In the genomic region with DNA sequence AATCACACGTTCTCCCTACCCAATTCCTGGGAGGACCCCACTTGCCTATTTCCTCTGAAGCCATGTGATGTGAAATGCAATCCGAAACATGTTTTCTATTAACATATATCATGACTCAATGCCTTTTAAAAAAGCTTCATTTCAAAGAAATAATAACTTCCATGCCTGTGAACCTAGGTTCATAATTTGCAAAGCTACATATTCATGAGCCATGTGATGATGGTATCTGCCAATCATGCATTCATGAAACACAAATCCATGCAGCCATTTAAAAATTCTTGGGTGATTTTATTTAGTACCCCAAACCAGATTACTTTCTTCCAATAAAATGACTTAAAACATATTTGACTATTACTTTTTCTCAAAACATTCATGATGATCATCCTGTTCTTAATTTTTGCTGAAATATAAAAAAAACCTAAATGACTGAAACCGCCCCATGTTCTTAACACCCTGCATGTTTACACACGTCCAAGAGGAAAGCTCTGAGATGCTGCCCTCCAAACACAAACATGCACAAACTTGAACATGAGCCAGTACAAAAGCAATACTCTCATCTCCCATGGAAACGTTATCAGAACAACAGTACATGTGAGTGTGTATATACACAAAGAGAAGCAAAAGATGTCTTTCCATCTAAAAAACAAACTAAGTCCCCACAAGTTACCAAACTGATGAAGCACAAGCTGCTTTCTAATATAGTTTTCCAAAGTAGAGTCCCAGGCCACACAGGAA, we compare ENCODE assay signal across 16 cellular contexts.
DNase-seq lines count a peak whose midpoint lies in the region; ATAC-seq and TF ChIP-seq lines count a peak whose summit lies in the region.
"Had no signal": no experiment of that assay in that cellular context is flagged by ENCODE, and none has a peak within 500 bp of the region (broad histone marks: within the 10 kb centered on the region; RNA-seq: fewer than 3 reads in every experiment).

No MANE protein-coding gene starts in this region.

- TF ChIP-seq EP300 in esophagus muscularis mucosa (IDR thresholded peaks at IDR 0.05) = no peak

- TF ChIP-seq CTCF in esophagus muscularis mucosa (IDR thresholded peaks at IDR 0.05) (no peak), lower lobe of right lung (IDR thresholded peaks at IDR 0.05) (no peak), thyroid gland (IDR thresholded peaks at IDR 0.05) (no peak)

- ATAC-seq in lower lobe of right lung (peak; percentile 42 to 59), HG02759 (IDR thresholded peaks at IDR 0.05; ENCODE audit: unreplicated experiment) (no peak)
- ATAC-seq in activated CD4-positive, alpha-beta T cell treated with anti-CD3 and anti-CD28 coated beads for 36 hours = no peak
- ATAC-seq: stimulated activated effector memory CD8-positive, alpha-beta T cell treated with anti-CD3 and anti-CD28 coated beads, Interleukin-12 subunit alpha, Interleukin-12 subunit beta, amount 100 ng/mL, for 72 hours had no signal

- POLR2A ChIA-PET in activated CD4-positive, alpha-beta T cell treated with anti-CD3 and anti-CD28 coated beads for 36 hours (lab: Charles Lee) = no interaction called here

- H3K27me3 ChIP-seq in esophagus muscularis mucosa (no peaks in the 10 kb centered on the region), lower lobe of right lung (ENCODE audit: low read depth) (no peaks in the 10 kb centered on the region), thyroid gland (no peaks in the 10 kb centered on the region)
- H3K27me3 ChIP-seq: pancreas, tibial artery had no signal

- CTCF ChIA-PET in activated CD4-positive, alpha-beta T cell treated with anti-CD3 and anti-CD28 coated beads for 36 hours (lab: Charles Lee) = interaction anchor here (0.7 to 1.4 kb wide), 4 partner anchors 9 to 788 kb away, joined by 3 to 5 read pairs (median 3); no protein-coding TSS in a partner anchor

- no peak overlapping the region for H3K4me3 Mint-ChIP-seq in activated T-helper 2 cell treated with anti-CD3 and anti-CD28 coated beads, Interferon-gamma antibody, Interleukin-2, Interleukin-4, amounts not matched to agents 10 μg/mL and 5 μg/mL and 100 μg/mL, durations not matched to agents 14 hours and 24 hours and 36 hours (ENCODE audit: low read depth)
- no peak overlapping the region for H3K4me3 Mint-ChIP-seq in activated CD4-positive, alpha-beta T cell treated with anti-CD3 and anti-CD28 coated beads for 36 hours
- H3K4me3 Mint-ChIP-seq: CD8-positive, alpha-beta memory T cell; stimulated activated effector memory CD8-positive, alpha-beta T cell treated with anti-CD3 and anti-CD28 coated beads, Interleukin-12 subunit alpha, Interleukin-12 subunit beta, amount 100 ng/mL, for 72 hours had no signal

- H3K27ac Mint-ChIP-seq in activated T-helper 2 cell treated with anti-CD3 and anti-CD28 coated beads, Interferon-gamma antibody, Interleukin-2, Interleukin-4, amounts not matched to agents 10 μg/mL and 5 μg/mL and 100 μg/mL, durations not matched to agents 14 hours and 24 hours and 36 hours = peak overlapping the region; percentile 18
- H3K27ac Mint-ChIP-seq in activated CD4-positive, alpha-beta T cell treated with anti-CD3 and anti-CD28 coated beads for 36 hours = no peak overlapping the region
- H3K27ac Mint-ChIP-seq: stimulated activated effector memory CD8-positive, alpha-beta T cell treated with anti-CD3 and anti-CD28 coated beads, Interleukin-12 subunit alpha, Interleukin-12 subunit beta, amount 100 ng/mL, for 72 hours had no signal

- WGBS in esophagus muscularis mucosa = 66% methylated on average over 5 of the region's 5 CpGs
- WGBS in thyroid gland, 2 donors = 58 to 68% methylated on average over 5 of the region's 5 CpGs

- peaks cover 81 to 99% (median 92%) of the 10 kb centered on the region in 4 donors for H3K4me1 ChIP-seq in esophagus muscularis mucosa
- peaks cover 59% of the 10 kb centered on the region for H3K4me1 ChIP-seq in lower lobe of right lung
- peaks cover 35 to 59% of the 10 kb centered on the region in 2 donors for H3K4me1 ChIP-seq in thyroid gland

- TF ChIP-seq POLR2A in esophagus muscularis mucosa (IDR thresholded peaks at IDR 0.05; ENCODE audit: low read depth) (no peak), thyroid gland (IDR thresholded peaks at IDR 0.05) (no peak)

- peaks cover 70% of the 10 kb centered on the region for H3K36me3 Mint-ChIP-seq in activated T-helper 2 cell treated with anti-CD3 and anti-CD28 coated beads, Interferon-gamma antibody, Interleukin-2, Interleukin-4, amounts not matched to agents 10 μg/mL and 5 μg/mL and 100 μg/mL, durations not matched to agents 14 hours and 24 hours and 36 hours (ENCODE audit: low read depth)
- H3K36me3 Mint-ChIP-seq in activated CD4-positive, alpha-beta T cell treated with anti-CD3 and anti-CD28 coated beads for 36 hours (ENCODE audit: low read depth) = peaks cover 21% of the 10 kb centered on the region

- intact Hi-C loops in activated T-helper 2 cell treated with anti-CD3 and anti-CD28 coated beads, Interferon-gamma antibody, Interleukin-2, Interleukin-4, amounts not matched to agents 10 μg/mL and 5 μg/mL and 100 μg/mL, durations not matched to agents 14 hours and 24 hours and 36 hours (cut with micrococcal nuclease) = no loop called here
- intact Hi-C loops in esophagus muscularis mucosa (cut with DNase I) = no loop called here
- intact Hi-C loops in lower lobe of right lung (cut with DNase I) = no loop called here
- intact Hi-C loops in thyroid gland (cut with DNase I) = loop anchor here (10.0 kb wide), 2 partner anchors 121 to 139 kb away; a partner anchor contains a TSS
- intact Hi-C loops in activated CD4-positive, alpha-beta T cell treated with anti-CD3 and anti-CD28 coated beads for 36 hours (cut with DNase I, micrococcal nuclease) = no loop called here

- no peak for DNase-seq in activated T-helper 2 cell treated with anti-CD3 and anti-CD28 coated beads, Interferon-gamma antibody, Interleukin-2, Interleukin-4, amounts not matched to agents 10 μg/mL and 5 μg/mL and 100 μg/mL, durations not matched to agents 14 hours and 24 hours and 36 hours (ENCODE audit: low spot score)
- no peak for DNase-seq in esophagus muscularis mucosa (ENCODE audit: extremely low spot score)
- no peak for DNase-seq in lower lobe of right lung
- no peak for DNase-seq in thyroid gland
- no peak for DNase-seq in Kasumi-1 (lab: John Stamatoyannopoulos, UW)
- no peak for DNase-seq in activated CD4-positive, alpha-beta T cell treated with anti-CD3 and anti-CD28 coated beads for 36 hours
- no peak for DNase-seq in islet precursor cell
- DNase-seq: activated CD4-positive, alpha-beta T cell treated with anti-CD3 and anti-CD28 coated beads, Interleukin-2, amount 50 U/mL, for 1 hour; CD8-positive, alpha-beta memory T cell; NCI-H1694; NCI-H82; SHP77 treated with DMSO at 0.1 percent for 48 hours had no signal

- peaks cover 31% of the 10 kb centered on the region for H3K9me3 Mint-ChIP-seq in activated T-helper 2 cell treated with anti-CD3 and anti-CD28 coated beads, Interferon-gamma antibody, Interleukin-2, Interleukin-4, amounts not matched to agents 10 μg/mL and 5 μg/mL and 100 μg/mL, durations not matched to agents 14 hours and 24 hours and 36 hours
- H3K9me3 Mint-ChIP-seq in activated CD4-positive, alpha-beta T cell treated with anti-CD3 and anti-CD28 coated beads for 36 hours (ENCODE audit: low read depth) = peaks cover 12% of the 10 kb centered on the region
- H3K9me3 Mint-ChIP-seq: stimulated activated effector memory CD8-positive, alpha-beta T cell treated with anti-CD3 and anti-CD28 coated beads, Interleukin-12 subunit alpha, Interleukin-12 subunit beta, amount 100 ng/mL, for 72 hours had no signal

- H3K27ac ChIP-seq in esophagus muscularis mucosa (replicated peaks in 1 of 4) = peak overlapping the region; percentile 81 to 90 (median 87)
- H3K27ac ChIP-seq in lower lobe of right lung = peak overlapping the region; percentile 42
- peak overlapping the region; percentile 45 to 76 (median 67) for H3K27ac ChIP-seq in thyroid gland

- H3K4me3 ChIP-seq in esophagus muscularis mucosa = no peak overlapping the region
- H3K4me3 ChIP-seq in lower lobe of right lung = no peak overlapping the region
- no peak overlapping the region for H3K4me3 ChIP-seq in thyroid gland (replicated peaks in 1 of 3)
- H3K4me3 ChIP-seq: pancreas, tibial artery had no signal

- H3K36me3 ChIP-seq in esophagus muscularis mucosa (no peaks in the 10 kb centered on the region), lower lobe of right lung (no peaks in the 10 kb centered on the region), thyroid gland (no peaks in the 10 kb centered on the region)
- H3K36me3 ChIP-seq: pancreas, tibial artery had no signal

- no peaks in the 10 kb centered on the region for H3K27me3 Mint-ChIP-seq in activated T-helper 2 cell treated with anti-CD3 and anti-CD28 coated beads, Interferon-gamma antibody, Interleukin-2, Interleukin-4, amounts not matched to agents 10 μg/mL and 5 μg/mL and 100 μg/mL, durations not matched to agents 14 hours and 24 hours and 36 hours (ENCODE audit: low read depth)
- no peaks in the 10 kb centered on the region for H3K27me3 Mint-ChIP-seq in activated CD4-positive, alpha-beta T cell treated with anti-CD3 and anti-CD28 coated beads for 36 hours
- H3K27me3 Mint-ChIP-seq: CD8-positive, alpha-beta memory T cell had no signal

- peaks cover 42% of the 10 kb centered on the region for H3K4me1 Mint-ChIP-seq in activated T-helper 2 cell treated with anti-CD3 and anti-CD28 coated beads, Interferon-gamma antibody, Interleukin-2, Interleukin-4, amounts not matched to agents 10 μg/mL and 5 μg/mL and 100 μg/mL, durations not matched to agents 14 hours and 24 hours and 36 hours (ENCODE audit: low read depth)
- peaks cover 9% of the 10 kb centered on the region for H3K4me1 Mint-ChIP-seq in activated CD4-positive, alpha-beta T cell treated with anti-CD3 and anti-CD28 coated beads for 36 hours

- H3K9me3 ChIP-seq in esophagus muscularis mucosa (peaks cover 0 to 3% (median 0%) of the 10 kb centered on the region in 4 donors), lower lobe of right lung (no peaks in the 10 kb centered on the region), thyroid gland (no peaks in the 10 kb centered on the region)
- H3K9me3 ChIP-seq: pancreas, tibial artery had no signal

Comparison
In these comparisons a context has a peak if more than half of its experiments do, and no peak if none do; other contexts are left out.
1. ATAC-seq: peak in lower lobe of right lung (2 of 2); none in HG02759 (single experiment) and activated CD4-positive, alpha-beta T cell treated with anti-CD3 and anti-CD28 coated beads for 36 hours (single experiment).
2. Peak in every context shown above with its lines, with median percentiles within 50 percentile points of each other: H3K27ac ChIP-seq.